9 cellular contexts compared by ENCODE assay signal in the genomic region with DNA sequence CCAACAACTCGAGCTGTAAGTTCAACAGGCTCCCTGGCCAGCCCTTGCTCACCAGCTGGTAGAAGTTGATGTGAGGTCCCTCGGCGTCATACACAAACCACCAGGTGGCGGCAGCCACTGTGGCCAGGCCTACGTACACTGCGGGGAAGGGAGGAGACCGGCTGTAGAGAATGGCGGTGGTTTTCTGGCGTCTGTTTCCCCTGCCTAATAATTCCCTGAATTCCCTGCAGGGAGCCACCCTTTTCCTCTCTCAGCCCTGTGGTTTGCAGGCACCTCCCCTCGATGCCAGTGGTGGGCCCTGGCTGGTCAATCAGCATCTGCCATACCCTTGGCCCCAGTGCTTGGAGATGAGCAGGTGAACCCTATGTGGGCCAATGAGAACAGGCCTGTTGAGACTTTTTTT.
DNase-seq lines count a peak whose midpoint lies in the region; ATAC-seq and TF ChIP-seq lines count a peak whose summit lies in the region.
"Had no signal": no experiment of that assay in that cellular context is flagged by ENCODE, and none has a peak within 500 bp of the region (broad histone marks: within the 10 kb centered on the region; RNA-seq: fewer than 3 reads in every experiment).

No MANE protein-coding gene starts in this region.

- DNase-seq in 8988T (peak; percentile 88), GM12864 (ENCODE audit: low read depth) (no peak), NCI-H526 treated with DMSO at 0.1 percent for 48 hours (lab: John Stamatoyannopoulos, UW) (peak; percentile 35), astrocyte of the hippocampus (ENCODE audit: low read depth, low spot score) (peak; percentile 83), iPS-NIHi7 (ENCODE audit: extremely low spot score) (peak; percentile 90), NOMO-1 treated with DMSO at 0.1 percent for 48 hours (lab: John Stamatoyannopoulos, UW; ENCODE audit: unreplicated experiment) (no peak)
- no peak for DNase-seq in stimulated activated effector memory CD8-positive, alpha-beta T cell treated with anti-CD3 and anti-CD28 coated beads, Interleukin-12 subunit alpha, Interleukin-12 subunit beta, amount 100 ng/mL, for 72 hours (ENCODE audit: low spot score in 2 of 2)

- H3K9me3 Mint-ChIP-seq in stimulated activated effector memory CD8-positive, alpha-beta T cell treated with anti-CD3 and anti-CD28 coated beads, Interleukin-12 subunit alpha, Interleukin-12 subunit beta, amount 100 ng/mL, for 72 hours, result no peaks in the 10 kb centered on the region
- H3K9me3 Mint-ChIP-seq: dendritic cell treated with granulocyte-macrophage colony-stimulating factor and Interleukin-4, amounts not matched to agents 40 ng/mL and 50 ng/mL, for 4 days had no signal

- H3K27ac Mint-ChIP-seq in stimulated activated effector memory CD8-positive, alpha-beta T cell treated with anti-CD3 and anti-CD28 coated beads, Interleukin-12 subunit alpha, Interleukin-12 subunit beta, amount 100 ng/mL, for 72 hours, result no peak overlapping the region
- H3K27ac Mint-ChIP-seq: dendritic cell treated with granulocyte-macrophage colony-stimulating factor and Interleukin-4, amounts not matched to agents 40 ng/mL and 50 ng/mL, for 4 days had no signal

- peak; percentile 59 for ATAC-seq in stimulated activated effector memory CD8-positive, alpha-beta T cell treated with anti-CD3 and anti-CD28 coated beads, Interleukin-12 subunit alpha, Interleukin-12 subunit beta, amount 100 ng/mL, for 72 hours
- no peak for ATAC-seq in GM19395 (IDR thresholded peaks at IDR 0.05; ENCODE audit: unreplicated experiment)

- H3K4me1 Mint-ChIP-seq in stimulated activated effector memory CD8-positive, alpha-beta T cell treated with anti-CD3 and anti-CD28 coated beads, Interleukin-12 subunit alpha, Interleukin-12 subunit beta, amount 100 ng/mL, for 72 hours, result peaks cover 7% of the 10 kb centered on the region

- no peak overlapping the region for H3K4me3 Mint-ChIP-seq in stimulated activated effector memory CD8-positive, alpha-beta T cell treated with anti-CD3 and anti-CD28 coated beads, Interleukin-12 subunit alpha, Interleukin-12 subunit beta, amount 100 ng/mL, for 72 hours
- H3K4me3 Mint-ChIP-seq: dendritic cell treated with granulocyte-macrophage colony-stimulating factor and Interleukin-4, amounts not matched to agents 40 ng/mL and 50 ng/mL, for 4 days had no signal

- no peak overlapping the region for H3K4me3 ChIP-seq in GM12864 (ENCODE audit: low read depth, low read length)

- peaks cover 99% of the 10 kb centered on the region for H3K36me3 Mint-ChIP-seq in stimulated activated effector memory CD8-positive, alpha-beta T cell treated with anti-CD3 and anti-CD28 coated beads, Interleukin-12 subunit alpha, Interleukin-12 subunit beta, amount 100 ng/mL, for 72 hours

- TF ChIP-seq CTCF in GM12864 (IDR thresholded peaks at IDR 0.05; ENCODE audit: low read depth, low read length, missing control alignments), result peak; percentile 54

Comparison
In these comparisons a context has a peak if more than half of its experiments do, and no peak if none do; other contexts are left out.
1. DNase-seq: peak in 8988T (single experiment), NCI-H526 treated with DMSO at 0.1 percent for 48 hours (single experiment), astrocyte of the hippocampus (single experiment) and iPS-NIHi7 (single experiment); none in GM12864 (single experiment), stimulated activated effector memory CD8-positive, alpha-beta T cell treated with anti-CD3 and anti-CD28 coated beads, Interleukin-12 subunit alpha, Interleukin-12 subunit beta, amount 100 ng/mL, for 72 hours (0 of 2) and NOMO-1 treated with DMSO at 0.1 percent for 48 hours (single experiment).